ENCODE assay signal across 6 cellular contexts in genomic region chr14:94025720-94026119, GRCh38. TPM values are rescaled to one million over a fixed set of nuclear protein-coding genes. Genes with fewer than 3 reads are reported as not detected.
DNase-seq lines count a peak whose midpoint lies in the region; ATAC-seq and TF ChIP-seq lines count a peak whose summit lies in the region.

No MANE protein-coding gene starts in this region.

- no peak for TF ChIP-seq CTCF in epithelial cell of proximal tubule (conservative IDR thresholded peaks at IDR 0.05; ENCODE audit: low read depth, low read length)

- no peak for DNase-seq in activated T-cell treated with anti-CD3 and anti-CD28 coated beads, Interleukin-2, amount 50 U/mL, for 4 hours
- no peak for DNase-seq in activated T-cell treated with anti-CD3 and anti-CD28 coated beads, Interleukin-2, amount 50 U/mL, for 48 hours
- DNase-seq in epithelial cell of proximal tubule (ENCODE audit: low read depth) (peak; percentile 85), RKO (ENCODE audit: low spot score) (no peak)

- H3K4me3 ChIP-seq in epithelial cell of proximal tubule (ENCODE audit: low read depth, low read length) (peak overlapping the region; percentile 66), stomach smooth muscle (ENCODE audit: low read length in 2 of 2) (peak overlapping the region; percentile 24 to 72)

- H3K9me3 Mint-ChIP-seq in activated T-cell treated with anti-CD3 and anti-CD28 coated beads, Interleukin-2, amount 50 U/mL, for 4 hours = no peaks in the 10 kb centered on the region

- peaks cover 41% of the 10 kb centered on the region for H3K4me1 Mint-ChIP-seq in activated T-cell treated with anti-CD3 and anti-CD28 coated beads, Interleukin-2, amount 50 U/mL, for 4 hours (ENCODE audit: low read depth)

- no peaks in the 10 kb centered on the region for H3K27me3 Mint-ChIP-seq in activated T-cell treated with anti-CD3 and anti-CD28 coated beads, Interleukin-2, amount 50 U/mL, for 4 hours (ENCODE audit: low read depth)

- H3K4me1 ChIP-seq in stomach smooth muscle (ENCODE audit: control insufficient read depth, insufficient read depth, low read length) = peaks cover 5% of the 10 kb centered on the region

- H3K9me3 ChIP-seq in stomach smooth muscle (ENCODE audit: control insufficient read depth in 2 of 2, low read length in 2 of 2) = no peaks in the 10 kb centered on the region

- H3K4me3 Mint-ChIP-seq in activated T-cell treated with anti-CD3 and anti-CD28 coated beads, Interleukin-2, amount 50 U/mL, for 4 hours = peak overlapping the region; percentile 79

- H3K9ac ChIP-seq in stomach smooth muscle (ENCODE audit: low read length in 2 of 2) = no peak overlapping the region

- no peaks in the 10 kb centered on the region for H3K27me3 ChIP-seq in stomach smooth muscle (ENCODE audit: control insufficient read depth in 1 of 2, insufficient read depth in 2 of 2, low read length in 2 of 2)

- no peak for ATAC-seq in activated T-cell treated with anti-CD3 and anti-CD28 coated beads, Interleukin-2, amount 50 U/mL, for 4 hours
- no peak for ATAC-seq in HG03442 (IDR thresholded peaks at IDR 0.05; ENCODE audit: unreplicated experiment)

- no peaks in the 10 kb centered on the region for H3K36me3 ChIP-seq in stomach smooth muscle (ENCODE audit: control insufficient read depth in 2 of 2, insufficient read depth in 2 of 2, low read length in 2 of 2)

- H3K36me3 Mint-ChIP-seq in activated T-cell treated with anti-CD3 and anti-CD28 coated beads, Interleukin-2, amount 50 U/mL, for 4 hours (ENCODE audit: insufficient read depth) = no peaks in the 10 kb centered on the region

- H3K27ac ChIP-seq in stomach smooth muscle (ENCODE audit: low read length) = no peak overlapping the region

RNA-seq across cellular contexts. Expression of gene OTUB2, which starts 0.4 kb away (rescaled TPM):
- total RNA-seq in activated T-cell treated with anti-CD3 and anti-CD28 coated beads, Interleukin-2, amount 50 U/mL, for 4 hours = under 1 TPM; 0.50 to 0.54 (median 0.53) TPM
- 5.6 and 15.0 TPM in 2 replicates for total RNA-seq in epithelial cell of proximal tubule

RNA-seq across cellular contexts. Expression of gene CCDC197, which starts 28.6 kb away (rescaled TPM):
- under 1 TPM in 1 of 3 donors, not detected in 2; 0.35 TPM for total RNA-seq in activated T-cell treated with anti-CD3 and anti-CD28 coated beads, Interleukin-2, amount 50 U/mL, for 4 hours
- total RNA-seq in epithelial cell of proximal tubule = not detected in 2 replicates

RNA-seq across cellular contexts. Expression of gene ASB2, which starts 49.4 kb away (rescaled TPM):
- total RNA-seq in activated T-cell treated with anti-CD3 and anti-CD28 coated beads, Interleukin-2, amount 50 U/mL, for 4 hours = 1 to 10 TPM; 8.2 to 9.9 (median 9.8) TPM
- total RNA-seq in epithelial cell of proximal tubule = 0.46 and 1.4 TPM in 2 replicates

RNA-seq across cellular contexts. Expression of gene DDX24, which starts 55.3 kb away (rescaled TPM):
- 100 to 1,000 TPM; 287 to 321 (median 319) TPM for total RNA-seq in activated T-cell treated with anti-CD3 and anti-CD28 coated beads, Interleukin-2, amount 50 U/mL, for 4 hours
- total RNA-seq in epithelial cell of proximal tubule = 121 and 150 TPM in 2 replicates

RNA-seq across cellular contexts. Expression of gene IFI27L1, which starts 55.4 kb away (rescaled TPM):
- total RNA-seq in activated T-cell treated with anti-CD3 and anti-CD28 coated beads, Interleukin-2, amount 50 U/mL, for 4 hours = 1 to 10 TPM; 8.9 to 9.5 (median 9.0) TPM
- total RNA-seq in epithelial cell of proximal tubule = 15.2 and 40.2 TPM in 2 replicates
